In genomic region chr1:119141660-119142059, GRCh38 we compare ENCODE assay signal across 17 cellular contexts. TPM values are rescaled to one million over a fixed set of nuclear protein-coding genes. Genes with fewer than 3 reads are reported as not detected.
DNase-seq lines count a peak whose midpoint lies in the region; TF ChIP-seq lines count a peak whose summit lies in the region.
"Had no signal": no experiment of that assay in that cellular context is flagged by ENCODE, and none has a peak within 500 bp of the region (broad histone marks: within the 10 kb centered on the region; RNA-seq: fewer than 3 reads in every experiment).

No MANE protein-coding gene starts in this region.

- H3K36me3 Mint-ChIP-seq in Caco-2 (ENCODE audit: insufficient read depth, unreplicated experiment) = no peaks in the 10 kb centered on the region

- H3K4me3 Mint-ChIP-seq in Caco-2 (ENCODE audit: unreplicated experiment) = no peak overlapping the region
- H3K4me3 Mint-ChIP-seq: activated naive CD8-positive, alpha-beta T cell; CD8-positive, alpha-beta T cell; naive thymus-derived CD4-positive, alpha-beta T cell; T-cell had no signal

- CTCF ChIA-PET in Caco-2 (lab: Charles Lee) = no interaction called here

- H3K4me2 ChIP-seq in mesenchymal stem cell (ENCODE audit: low read length, poor library complexity, severe bottlenecking) = no peak overlapping the region

- POLR2A ChIA-PET in Caco-2 (lab: Charles Lee) = no interaction called here

- H3K79me1 ChIP-seq in mesenchymal stem cell (replicated peaks; ENCODE audit: low read length, poor library complexity, severe bottlenecking) = peaks cover 9% of the 10 kb centered on the region

- H3K27me3 ChIP-seq in Caco-2 (replicated peaks; ENCODE audit: control insufficient read depth, insufficient read depth, low read length) (no peaks in the 10 kb centered on the region), HUES6 (ENCODE audit: control insufficient read depth, insufficient read depth, low read length) (no peaks in the 10 kb centered on the region), adipocyte (replicated peaks; ENCODE audit: control insufficient read depth, insufficient read depth, low read length) (no peaks in the 10 kb centered on the region), mesenchymal stem cell (ENCODE audit: control insufficient read depth in 1 of 2, insufficient read depth in 1 of 2, low read length in 2 of 2) (no peaks in the 10 kb centered on the region)
- H3K27me3 ChIP-seq: transverse colon had no signal

- TF ChIP-seq CTCF in Caco-2 (IDR thresholded peaks at IDR 0.05; ENCODE audit: insufficient read depth in 1 of 2, low read depth in 1 of 2, low read length in 1 of 2, severe bottlenecking in 1 of 2, unreplicated experiment in 1 of 2) = no peak

- no peak overlapping the region for H3K18ac ChIP-seq in mesenchymal stem cell (ENCODE audit: low read depth in 1 of 2, low read length in 2 of 2)

- no peak for DNase-seq in Caco-2
- DNase-seq in adipocyte (ENCODE audit: low read depth) = no peak
- no peak for DNase-seq in mesenchymal stem cell
- no peak for DNase-seq in occipital lobe (lab: John Stamatoyannopoulos, UW)
- DNase-seq in superior temporal gyrus (ENCODE audit: extremely low spot score) = no peak
- DNase-seq in NOMO-1 treated with DMSO at 0.1 percent for 48 hours (lab: John Stamatoyannopoulos, UW; ENCODE audit: unreplicated experiment) = no peak
- DNase-seq in foreskin melanocyte = no peak
- DNase-seq: central memory CD4-positive, alpha-beta T cell; NCI-H1105 treated with DMSO at 0.1 percent for 48 hours; NCI-H2227 treated with DMSO at 0.1 percent for 48 hours; retina had no signal

- H3K4ac ChIP-seq in mesenchymal stem cell (ENCODE audit: low read depth in 1 of 2, low read length in 2 of 2) = no peak overlapping the region

- no peak overlapping the region for H2BK15ac ChIP-seq in mesenchymal stem cell (ENCODE audit: low read depth, poor library complexity, severe bottlenecking)

- no peak overlapping the region for H2AFZ ChIP-seq in mesenchymal stem cell (ENCODE audit: low read depth, low read length)

- no TSS peak for BruUV-seq in Caco-2 (replicated peaks; lab: Mats Ljungman, UMichigan)

- H3K23ac ChIP-seq in mesenchymal stem cell (ENCODE audit: low read length in 2 of 2) = no peak overlapping the region

- no peak overlapping the region for H4K8ac ChIP-seq in mesenchymal stem cell (ENCODE audit: low read length)

- H3K27ac Mint-ChIP-seq in Caco-2 (ENCODE audit: unreplicated experiment) = no peak overlapping the region
- H3K27ac Mint-ChIP-seq: activated naive CD8-positive, alpha-beta T cell; CD8-positive, alpha-beta T cell had no signal

- H3K4me1 ChIP-seq in Caco-2 = peaks cover 17% of the 10 kb centered on the region; the same call in 1 of the 2 replicates
- H3K4me1 ChIP-seq in HUES6 (ENCODE audit: control insufficient read depth, insufficient read depth, low read length) = peaks cover 4% of the 10 kb centered on the region
- peaks cover 41% of the 10 kb centered on the region for H3K4me1 ChIP-seq in adipocyte (ENCODE audit: control insufficient read depth, insufficient read depth, low read length)
- H3K4me1 ChIP-seq in mesenchymal stem cell (ENCODE audit: control insufficient read depth, insufficient read depth, low read depth, low read length) = peaks cover 6% of the 10 kb centered on the region

- WGBS in mesenchymal stem cell = no CpG with 5 or more reads among the region's 1 CpG

- no peak overlapping the region for H2BK120ac ChIP-seq in mesenchymal stem cell (ENCODE audit: low read depth, low read length)

- H3K9ac ChIP-seq in HUES6 (ENCODE audit: low read length) = no peak overlapping the region
- H3K9ac ChIP-seq in adipocyte (ENCODE audit: low read length) = no peak overlapping the region
- peak overlapping the region; percentile 97 for H3K9ac ChIP-seq in mesenchymal stem cell (ENCODE audit: low read length)

- H3K9me3 Mint-ChIP-seq in Caco-2 (ENCODE audit: unreplicated experiment) = no peaks in the 10 kb centered on the region
- H3K9me3 Mint-ChIP-seq: CD8-positive, alpha-beta T cell; naive thymus-derived CD4-positive, alpha-beta T cell; T-cell had no signal

- H3K36me3 ChIP-seq in Caco-2 (ENCODE audit: control insufficient read depth, insufficient read depth, low read length) (no peaks in the 10 kb centered on the region), HUES6 (ENCODE audit: control insufficient read depth, insufficient read depth, low read length) (0 out of 2 replicates have a peak, but pooled peaks cover under 1% of the 10 kb centered on the region), adipocyte (ENCODE audit: control insufficient read depth, insufficient read depth, low read length, severe bottlenecking) (no peaks in the 10 kb centered on the region), mesenchymal stem cell (ENCODE audit: control insufficient read depth in 1 of 2, insufficient read depth in 2 of 2, low read depth in 1 of 2, low read length in 2 of 2) (no peaks in the 10 kb centered on the region)
- H3K36me3 ChIP-seq: transverse colon had no signal

- no peak overlapping the region for H4K91ac ChIP-seq in mesenchymal stem cell (ENCODE audit: low read length)

- no peaks in the 10 kb centered on the region for H3K9me3 ChIP-seq in Caco-2
- no peaks in the 10 kb centered on the region for H3K9me3 ChIP-seq in HUES6 (ENCODE audit: control insufficient read depth, insufficient read depth, low read depth, low read length)
- H3K9me3 ChIP-seq in adipocyte (ENCODE audit: control insufficient read depth, low read length) = no peaks in the 10 kb centered on the region
- no peaks in the 10 kb centered on the region for H3K9me3 ChIP-seq in mesenchymal stem cell (ENCODE audit: control insufficient read depth, low read length)
- H3K9me3 ChIP-seq: transverse colon had no signal

- H3K27ac ChIP-seq in HUES6 (ENCODE audit: low read depth, low read length) (no peak overlapping the region), mesenchymal stem cell (ENCODE audit: low read length, poor library complexity, severe bottlenecking) (no peak overlapping the region)

- H3K4me1 Mint-ChIP-seq in Caco-2 (ENCODE audit: low read depth, unreplicated experiment) = peaks cover 9% of the 10 kb centered on the region

- no peak overlapping the region for H2AK5ac ChIP-seq in mesenchymal stem cell (ENCODE audit: low read length, severe bottlenecking)

- no peak overlapping the region for H2BK5ac ChIP-seq in mesenchymal stem cell (ENCODE audit: low read depth, low read length, poor library complexity, severe bottlenecking)

- H3K4me3 ChIP-seq in Caco-2 (ENCODE audit: low read depth, low read length) (peak overlapping the region; percentile 45), HUES6 (ENCODE audit: low read depth, low read length) (peak overlapping the region; percentile 73; the same call in 1 of the 2 replicates), adipocyte (ENCODE audit: low read length) (peak overlapping the region; percentile 92), mesenchymal stem cell (ENCODE audit: insufficient read depth in 1 of 2, low read depth in 1 of 2, low read length in 2 of 2) (peak overlapping the region in 1 of 2 experiments; percentile 88)

- intact Hi-C loops in Caco-2 (cut with micrococcal nuclease; ENCODE audit: unreplicated experiment) = loop anchor here (5.0 kb wide), 1 partner anchor 136 kb away; no protein-coding TSS in a partner anchor

- no peak overlapping the region for H2BK12ac ChIP-seq in mesenchymal stem cell (ENCODE audit: low read length in 2 of 2)

- H3K14ac ChIP-seq in mesenchymal stem cell (ENCODE audit: low read length in 2 of 2) = no peak overlapping the region

- no peaks in the 10 kb centered on the region for H3K27me3 Mint-ChIP-seq in Caco-2 (ENCODE audit: insufficient read depth, unreplicated experiment)
- H3K27me3 Mint-ChIP-seq: activated naive CD8-positive, alpha-beta T cell; naive thymus-derived CD4-positive, alpha-beta T cell; T-cell had no signal

RNA-seq across cellular contexts. Expression of gene WARS2, which starts 1.2 kb away (rescaled TPM):
- total RNA-seq in Caco-2 (2022) = 11.9 and 12.1 TPM in 2 replicates
- polyA plus RNA-seq in mesenchymal stem cell (2013, experiment 1 of 2) = 8.6 TPM
- 8.7 TPM for polyA plus RNA-seq in mesenchymal stem cell (2013, experiment 2 of 2)
- total RNA-seq in occipital lobe = 13.1 TPM
